Comparison of ENCODE assay signal across 1 cellular context in the genomic region with DNA sequence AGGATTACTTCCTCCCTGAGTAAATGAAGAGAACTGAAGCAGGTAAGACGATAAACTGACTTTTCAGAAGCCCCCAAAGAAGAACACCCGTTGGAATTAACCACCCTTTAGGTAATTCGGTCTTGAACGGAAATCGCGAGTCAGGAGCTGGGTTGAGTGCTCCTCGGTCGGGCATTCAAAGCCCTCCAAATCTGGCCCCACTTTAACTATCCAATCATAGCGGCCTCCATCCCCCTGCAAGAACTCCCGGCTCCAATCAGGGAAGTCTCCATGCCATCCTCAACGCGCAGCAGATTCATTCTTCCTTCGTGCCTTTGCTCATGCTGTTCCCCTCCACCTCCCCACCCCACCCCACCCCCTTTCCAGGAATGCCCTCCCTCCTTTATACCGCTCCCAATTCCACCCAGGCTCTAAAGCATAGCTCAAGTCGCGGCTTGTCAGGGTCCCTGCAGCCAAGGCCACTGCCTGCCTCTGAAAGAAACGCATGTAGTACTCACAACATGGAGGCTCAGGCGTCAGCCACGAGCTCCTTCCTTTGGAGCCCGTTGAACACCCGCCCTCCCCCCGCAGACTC.
TF ChIP-seq lines count a peak whose summit lies in the region.

No MANE protein-coding gene starts in this region.

TF ChIP-seq in GM23338, 12 proteins besides CTCF, POLR2A, EP300 and RAD21 (continued from another document):
- TF ChIP-seq ZNF462 (CRISPR knock-in tag; IDR thresholded peaks at IDR 0.05), result no peak
TF ChIP-seq in GM23338: peak in this region for 1.
